ENCODE assay signal across 9 cellular contexts in the genomic region with DNA sequence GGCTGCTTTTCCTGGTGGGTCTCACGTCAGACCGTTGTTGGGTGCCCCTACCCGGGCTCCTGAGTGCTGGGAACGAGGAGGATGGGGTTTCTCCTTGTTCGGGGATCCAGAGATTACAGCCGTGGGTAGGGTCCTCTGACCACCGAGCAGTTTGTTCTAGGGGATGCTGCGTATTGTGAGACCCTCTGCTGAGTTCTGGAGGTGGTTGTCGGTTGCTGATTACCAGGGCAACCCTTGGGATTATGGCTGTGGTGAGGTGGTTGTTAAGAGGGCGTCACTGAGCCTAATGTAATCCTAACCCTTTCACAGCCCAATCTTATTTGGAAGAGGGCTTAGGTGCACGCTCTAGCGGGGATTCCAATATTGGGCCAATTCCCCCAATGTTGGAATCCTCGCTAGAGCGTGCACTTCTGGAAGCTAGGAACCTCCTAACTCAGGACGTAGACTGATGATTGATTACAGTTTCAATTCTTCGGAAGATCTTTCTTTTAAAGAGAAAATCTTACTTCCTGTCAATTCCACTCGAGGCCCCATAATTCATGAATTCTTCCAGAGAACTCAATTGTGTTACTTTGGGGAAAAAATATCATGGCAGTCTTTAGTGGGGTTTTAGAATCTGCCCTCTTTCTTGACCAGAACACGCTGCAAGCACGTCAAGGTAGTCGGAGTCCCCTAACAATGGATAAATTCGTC. TPM values are rescaled to one million over a fixed set of nuclear protein-coding genes. Genes with fewer than 3 reads are reported as not detected.
DNase-seq lines count a peak whose midpoint lies in the region; ATAC-seq, FAIRE-seq and TF ChIP-seq lines count a peak whose summit lies in the region.
"Had no signal": no experiment of that assay in that cellular context is flagged by ENCODE, and none has a peak within 500 bp of the region (broad histone marks: within the 10 kb centered on the region; RNA-seq: fewer than 3 reads in every experiment).

No MANE protein-coding gene starts in this region.

- no peaks in the 10 kb centered on the region for H3K36me3 ChIP-seq in HUES64 (ENCODE audit: insufficient read depth, low read length)
- H3K36me3 ChIP-seq in bronchial epithelial cell (ENCODE audit: control insufficient read depth, insufficient read depth, low read length), result peaks cover 1% of the 10 kb centered on the region
- peaks cover 3% of the 10 kb centered on the region for H3K36me3 ChIP-seq in mesodermal cell (ENCODE audit: control insufficient read depth, insufficient read depth, low read length)

- TF ChIP-seq CTCF in D721Med (IDR thresholded peaks at IDR 0.05; ENCODE audit: insufficient read depth, missing control alignments) (peak; percentile 6), bronchial epithelial cell (IDR thresholded peaks at IDR 0.05; ENCODE audit: insufficient read depth, low read length, severe bottlenecking) (no peak)

- WGBS in HUES64, result 28% methylated on average over 21 of the region's 21 CpGs
- WGBS in mesodermal cell (ENCODE audit: insufficient coverage in 2 of 2), 2 experiments, result 34 to 38% methylated on average over 15 to 16 of the region's 21 CpGs

- DNase-seq in D721Med (ENCODE audit: insufficient read length, low spot score) (no peak), bronchial epithelial cell (ENCODE audit: low read depth) (peak; percentile 20), UCSD-AML1 (lab: John Stamatoyannopoulos, UW; ENCODE audit: unreplicated experiment) (no peak)
- DNase-seq in stimulated activated CD4-positive, alpha-beta T cell treated with anti-CD3 and anti-CD28 coated beads, Interleukin-4, amount 100 ng/mL, for 1 hour, result no peak

- peaks cover 8% of the 10 kb centered on the region; the same call in 1 of the 2 replicates for H3K4me1 ChIP-seq in HUES64 (ENCODE audit: insufficient read depth, low read length)
- peaks cover 8% of the 10 kb centered on the region for H3K4me1 ChIP-seq in mesodermal cell (ENCODE audit: control insufficient read depth, insufficient read depth, low read length, poor library complexity, severe bottlenecking)

- ATAC-seq in GM18868 (IDR thresholded peaks at IDR 0.05; ENCODE audit: unreplicated experiment) (no peak), GM19328 (IDR thresholded peaks at IDR 0.05; ENCODE audit: unreplicated experiment) (no peak)

- H3K27ac ChIP-seq in HUES64 (ENCODE audit: low read depth, low read length) (peak overlapping the region; percentile 68; the same call in 1 of the 2 replicates), mesodermal cell (ENCODE audit: low read depth, low read length, severe bottlenecking) (peak overlapping the region; percentile 96)

- no peak for FAIRE-seq in D721Med (lab: Jason Lieb, UNC)
- FAIRE-seq in bronchial epithelial cell (lab: Jason Lieb, UNC), result no peak

- peak overlapping the region; percentile 83 for H3K9ac ChIP-seq in HUES64 (ENCODE audit: low read depth, low read length)

- H3K27me3 ChIP-seq in HUES64 (ENCODE audit: insufficient read depth, low read length) (no peaks in the 10 kb centered on the region), bronchial epithelial cell (ENCODE audit: control insufficient read depth, insufficient read depth, low read length) (no peaks in the 10 kb centered on the region)

- H3K9me3 ChIP-seq in HUES64 (ENCODE audit: insufficient read depth, low read depth, low read length), result no peaks in the 10 kb centered on the region
- no peaks in the 10 kb centered on the region for H3K9me3 ChIP-seq in mesodermal cell (ENCODE audit: control insufficient read depth, low read length)

- peak overlapping the region; percentile 91 for H3K4me3 ChIP-seq in HUES64 (ENCODE audit: low read length)
- H3K4me3 ChIP-seq in bronchial epithelial cell (ENCODE audit: low read depth, low read length), result peak overlapping the region; percentile 89
- H3K4me3 ChIP-seq in mesodermal cell (ENCODE audit: extremely low read depth, insufficient read depth, low read length, poor library complexity, severe bottlenecking), result peak overlapping the region; percentile 91

RNA-seq across cellular contexts. Expression of a gene that starts 0.5 kb away (rescaled TPM):
- 3.9 TPM for polyA plus RNA-seq in HUES64 (2013, experiment 1 of 2)
- polyA plus RNA-seq in HUES64 (2013, experiment 2 of 2), result 3.6 TPM
- total RNA-seq in bronchial epithelial cell, result 2.4 and 3.6 TPM in 2 replicates
- polyA plus RNA-seq in mesodermal cell (2013, experiment 1 of 2), result 5.4 TPM
- 4.1 TPM for polyA plus RNA-seq in mesodermal cell (2013, experiment 2 of 2)

RNA-seq across cellular contexts. Expression of a gene that starts 0.9 kb away (rescaled TPM):
- 97.4 TPM for polyA plus RNA-seq in HUES64 (2013, experiment 1 of 2)
- 106 TPM for polyA plus RNA-seq in HUES64 (2013, experiment 2 of 2)
- total RNA-seq in bronchial epithelial cell, result 191 and 315 TPM in 2 replicates
- 256 TPM for polyA plus RNA-seq in mesodermal cell (2013, experiment 1 of 2)
- 261 TPM for polyA plus RNA-seq in mesodermal cell (2013, experiment 2 of 2)

RNA-seq across cellular contexts. Expression of a gene that starts 35.9 kb away (rescaled TPM):
- polyA plus RNA-seq in HUES64 (2013, experiment 1 of 2), result not detected
- not detected for polyA plus RNA-seq in HUES64 (2013, experiment 2 of 2)
- 0.26 and 0.90 TPM in 2 replicates for total RNA-seq in bronchial epithelial cell
- polyA plus RNA-seq in mesodermal cell (2013, experiment 1 of 2), result not detected
- not detected for polyA plus RNA-seq in mesodermal cell (2013, experiment 2 of 2)
- total RNA-seq: T-cell had no signal
